Comparison of ENCODE assay signal across 31 cellular contexts in genomic region chr6:36743032-36743431, GRCh38. TPM values are rescaled to one million over a fixed set of nuclear protein-coding genes. Genes with fewer than 3 reads are reported as not detected.
DNase-seq lines count a peak whose midpoint lies in the region; ATAC-seq and TF ChIP-seq lines count a peak whose summit lies in the region.
"Had no signal": no experiment of that assay in that cellular context is flagged by ENCODE, and none has a peak within 500 bp of the region (broad histone marks: within the 10 kb centered on the region; RNA-seq: fewer than 3 reads in every experiment).

No MANE protein-coding gene starts in this region.

- POLR2A ChIA-PET in PC-3 (lab: Charles Lee; ENCODE audit: unreplicated experiment): no interaction called here

- H3K27ac ChIP-seq in PC-3 (ENCODE audit: low read length) (no peak overlapping the region), esophagus squamous epithelium (peak overlapping the region in 3 of 4 donors; percentile 46 to 80 (median 76)), osteoblast (ENCODE audit: low read depth, low read length) (no peak overlapping the region)
- H3K27ac ChIP-seq: 22Rv1, foreskin keratinocyte, GM23248, upper lobe of right lung had no signal

- intact Hi-C loops in PC-3 (cut with micrococcal nuclease) (no loop called here), esophagus squamous epithelium (cut with DNase I) (no loop called here)

- H3K79me2 ChIP-seq in PC-3 (ENCODE audit: low read length): no peaks in the 10 kb centered on the region
- H3K79me2 ChIP-seq in osteoblast (ENCODE audit: insufficient read depth, low read length): no peaks in the 10 kb centered on the region

- H3K27me3 ChIP-seq in PC-3 (ENCODE audit: low read length) (no peaks in the 10 kb centered on the region), esophagus squamous epithelium (no peaks in the 10 kb centered on the region), osteoblast (ENCODE audit: insufficient read depth, low read length) (no peaks in the 10 kb centered on the region)
- H3K27me3 ChIP-seq: foreskin keratinocyte, upper lobe of right lung had no signal

- peak overlapping the region; percentile 28 for H3K27ac Mint-ChIP-seq in T-helper 1 cell treated with Interleukin-12 subunit alpha and Interleukin-12 subunit beta and Interleukin-4 antibody, amounts not matched to agents 30 μg/mL and 1 μg/mL, for 36 hours
- H3K27ac Mint-ChIP-seq: activated CD8-positive, alpha-beta memory T cell treated with anti-CD3 and anti-CD28 coated beads, Interleukin-2, amount 10 ng/mL, durations not matched to agents 7 days and 5 days; endodermal cell had no signal

- H3K36me3 ChIP-seq in PC-3 (ENCODE audit: low read depth, low read length) (no peaks in the 10 kb centered on the region), esophagus squamous epithelium (no peaks in the 10 kb centered on the region), osteoblast (ENCODE audit: insufficient read depth, low read length) (no peaks in the 10 kb centered on the region)
- H3K36me3 ChIP-seq: upper lobe of right lung had no signal

- DNase-seq in T-helper 1 cell (no peak), PC-3 (no peak), esophagus squamous epithelium (lab: John Stamatoyannopoulos, UW) (no peak), osteoblast (ENCODE audit: insufficient read length, low spot score, missing footprints) (peak; percentile 84), mucosa of gallbladder (ENCODE audit: low spot score) (no peak), MV-4-11 (lab: John Stamatoyannopoulos, UW) (no peak)
- DNase-seq: activated CD4-positive, alpha-beta T cell treated with anti-CD3 and anti-CD28 coated beads, Interleukin-2, amount 10 ng/mL, durations not matched to agents 24 days and 14 days; activated CD8-positive, alpha-beta memory T cell treated with anti-CD3 and anti-CD28 coated beads, Interleukin-2, amount 10 ng/mL, durations not matched to agents 7 days and 5 days; activated gamma-delta T cell treated with Interleukin-2 at 50 U/mL for 16 hours; activated T-cell treated with anti-CD3 and anti-CD28 coated beads, Interleukin-2, amount 50 U/mL, for 4 hours; CD4-positive, CD25-positive, alpha-beta regulatory T cell; DND-41; endodermal cell; foreskin keratinocyte; GF-D8; GM23248; head of caudate nucleus; islet precursor cell; left ventricle myocardium superior; NCI-H1105 treated with DMSO at 0.1 percent for 48 hours; NCI-H1930; NCI-H526 treated with DMSO at 0.1 percent for 48 hours; SHP77 treated with DMSO at 0.1 percent for 48 hours; stimulated activated naive B cell treated with anti-CD40 and anti-IgM and Interleukin-4, amounts not matched to agents 10 μg/mL and 1 μg/mL and 100 μg/mL, for 72 hours; upper lobe of right lung had no signal

- peaks cover 31% of the 10 kb centered on the region for H3K4me1 Mint-ChIP-seq in T-helper 1 cell treated with Interleukin-12 subunit alpha and Interleukin-12 subunit beta and Interleukin-4 antibody, amounts not matched to agents 30 μg/mL and 1 μg/mL, for 36 hours (ENCODE audit: low read depth)
- H3K4me1 Mint-ChIP-seq: CD4-positive, CD25-positive, alpha-beta regulatory T cell; endodermal cell; nephron had no signal

- TF ChIP-seq CTCF in PC-3 (conservative IDR thresholded peaks at IDR 0.05; ENCODE audit: low read depth, low read length) (no peak), esophagus squamous epithelium (IDR thresholded peaks at IDR 0.05) (no peak), osteoblast (IDR thresholded peaks at IDR 0.05; ENCODE audit: extremely low read depth, low read depth, low read length) (no peak)

- H3K9ac ChIP-seq in PC-3 (ENCODE audit: low read length): peak overlapping the region; percentile 23; the same call in 1 of the 2 replicates
- H3K9ac ChIP-seq: GM23248 had no signal

- no peaks in the 10 kb centered on the region for H3K27me3 Mint-ChIP-seq in T-helper 1 cell treated with Interleukin-12 subunit alpha and Interleukin-12 subunit beta and Interleukin-4 antibody, amounts not matched to agents 30 μg/mL and 1 μg/mL, for 36 hours (ENCODE audit: low read depth)
- H3K27me3 Mint-ChIP-seq: activated CD4-positive, alpha-beta T cell treated with anti-CD3 and anti-CD28 coated beads, Interleukin-2, amount 10 ng/mL, durations not matched to agents 24 days and 14 days; activated CD8-positive, alpha-beta memory T cell treated with anti-CD3 and anti-CD28 coated beads, Interleukin-2, amount 10 ng/mL, durations not matched to agents 7 days and 5 days; CD4-positive, CD25-positive, alpha-beta regulatory T cell; stimulated activated naive B cell treated with anti-CD40 and anti-IgM and Interleukin-4, amounts not matched to agents 10 μg/mL and 1 μg/mL and 100 μg/mL, for 72 hours had no signal

- H3K9me2 ChIP-seq in PC-3 (replicated peaks; ENCODE audit: low read length): no peaks in the 10 kb centered on the region

- H2AFZ ChIP-seq in PC-3 (ENCODE audit: low read length) (no peak overlapping the region), osteoblast (ENCODE audit: low read length) (no peak overlapping the region)
- H2AFZ ChIP-seq: GM23248 had no signal

- peaks cover 25% of the 10 kb centered on the region for H3K4me1 ChIP-seq in PC-3 (ENCODE audit: insufficient read depth, low read length)
- H3K4me1 ChIP-seq in esophagus squamous epithelium: peaks cover 14 to 49% (median 19%) of the 10 kb centered on the region in 3 donors
- peaks cover 3% of the 10 kb centered on the region for H3K4me1 ChIP-seq in osteoblast (ENCODE audit: insufficient read depth, low read length)
- H3K4me1 ChIP-seq: foreskin keratinocyte, upper lobe of right lung had no signal

- H4K20me1 ChIP-seq in PC-3 (ENCODE audit: low read length) (no peaks in the 10 kb centered on the region), osteoblast (ENCODE audit: insufficient read depth, low read length) (no peaks in the 10 kb centered on the region)

- H3K36me3 Mint-ChIP-seq in T-helper 1 cell treated with Interleukin-12 subunit alpha and Interleukin-12 subunit beta and Interleukin-4 antibody, amounts not matched to agents 30 μg/mL and 1 μg/mL, for 36 hours (ENCODE audit: low read depth): no peaks in the 10 kb centered on the region
- H3K36me3 Mint-ChIP-seq: activated CD8-positive, alpha-beta memory T cell treated with anti-CD3 and anti-CD28 coated beads, Interleukin-2, amount 10 ng/mL, durations not matched to agents 7 days and 5 days; CD4-positive, CD25-positive, alpha-beta regulatory T cell had no signal

- no peak for TF ChIP-seq POLR2A in esophagus squamous epithelium (IDR thresholded peaks at IDR 0.05)

- H3K4me2 ChIP-seq in PC-3 (ENCODE audit: low read length): no peak overlapping the region
- H3K4me2 ChIP-seq in osteoblast (ENCODE audit: insufficient read depth, low read length): no peak overlapping the region

- no peak overlapping the region for H3K4me3 Mint-ChIP-seq in T-helper 1 cell treated with Interleukin-12 subunit alpha and Interleukin-12 subunit beta and Interleukin-4 antibody, amounts not matched to agents 30 μg/mL and 1 μg/mL, for 36 hours
- H3K4me3 Mint-ChIP-seq: activated CD8-positive, alpha-beta memory T cell treated with anti-CD3 and anti-CD28 coated beads, Interleukin-2, amount 10 ng/mL, durations not matched to agents 7 days and 5 days; activated T-cell treated with anti-CD3 and anti-CD28 coated beads, Interleukin-2, amount 50 U/mL, for 4 hours; CD4-positive, CD25-positive, alpha-beta regulatory T cell; endodermal cell; nephron had no signal

- ATAC-seq in PC-3 (no peak), esophagus mucosa (no peak)
- ATAC-seq: activated CD8-positive, alpha-beta memory T cell treated with anti-CD3 and anti-CD28 coated beads, Interleukin-2, amount 10 ng/mL, durations not matched to agents 7 days and 5 days; activated T-cell treated with anti-CD3 and anti-CD28 coated beads, Interleukin-2, amount 50 U/mL, for 4 hours; foreskin keratinocyte; left ventricle myocardium superior; stimulated activated naive B cell treated with anti-CD40 and anti-IgM and Interleukin-4, amounts not matched to agents 10 μg/mL and 1 μg/mL and 100 μg/mL, for 72 hours; upper lobe of right lung had no signal

- no peaks in the 10 kb centered on the region for H3K9me3 Mint-ChIP-seq in T-helper 1 cell treated with Interleukin-12 subunit alpha and Interleukin-12 subunit beta and Interleukin-4 antibody, amounts not matched to agents 30 μg/mL and 1 μg/mL, for 36 hours
- H3K9me3 Mint-ChIP-seq: activated CD4-positive, alpha-beta T cell treated with anti-CD3 and anti-CD28 coated beads, Interleukin-2, amount 10 ng/mL, durations not matched to agents 24 days and 14 days; activated T-cell treated with anti-CD3 and anti-CD28 coated beads, Interleukin-2, amount 50 U/mL, for 4 hours; endodermal cell; nephron; stimulated activated naive B cell treated with anti-CD40 and anti-IgM and Interleukin-4, amounts not matched to agents 10 μg/mL and 1 μg/mL and 100 μg/mL, for 72 hours had no signal

- no peaks in the 10 kb centered on the region for H3F3A ChIP-seq in PC-3 (ENCODE audit: low read length, unreplicated experiment)

- no peak overlapping the region for H3K4me3 ChIP-seq in PC-3 (ENCODE audit: low read length)
- no peak overlapping the region for H3K4me3 ChIP-seq in esophagus squamous epithelium
- no peak overlapping the region for H3K4me3 ChIP-seq in osteoblast (ENCODE audit: insufficient read depth, low read length)
- H3K4me3 ChIP-seq: GM23248, upper lobe of right lung had no signal

- no peaks in the 10 kb centered on the region for H3K9me3 ChIP-seq in PC-3 (ENCODE audit: low read length)
- H3K9me3 ChIP-seq in esophagus squamous epithelium: no peaks in the 10 kb centered on the region
- no peaks in the 10 kb centered on the region for H3K9me3 ChIP-seq in osteoblast (ENCODE audit: low read depth, low read length)
- H3K9me3 ChIP-seq: upper lobe of right lung had no signal

- 81 to 100% methylated on average over 2 to 5 of the region's 5 CpGs for WGBS in esophagus squamous epithelium, 2 donors

- CTCF ChIA-PET in PC-3 (lab: Charles Lee): no interaction called here

- no TSS peak for BruUV-seq in PC-3 (replicated peaks; lab: Mats Ljungman, UMichigan)

RNA-seq across cellular contexts. Expression of gene RAB44, which starts 45.4 kb away (rescaled TPM):
- total RNA-seq in PC-3 (2014; rRNA removed) (not detected in 2 replicates), esophagus squamous epithelium (under 1 TPM in 3 of 4 donors, not detected in 1; 0.11 to 0.76 (median 0.18) TPM), osteoblast (under 0.01 and 0.36 TPM in 2 replicates), mucosa of gallbladder (0.75 TPM), esophagus mucosa (0.36 TPM)
- total RNA-seq: activated CD4-positive, alpha-beta T cell treated with anti-CD3 and anti-CD28 coated beads, Interleukin-2, amount 10 ng/mL, durations not matched to agents 24 days and 14 days; activated CD8-positive, alpha-beta memory T cell treated with anti-CD3 and anti-CD28 coated beads, Interleukin-2, amount 10 ng/mL, durations not matched to agents 7 days and 5 days; endodermal cell; foreskin keratinocyte; GM23248; osteocyte; renal cortical epithelial cell had no signal

Comparison
In these comparisons a context has a peak if more than half of its experiments do, and no peak if none do; other contexts are left out.
1. H3K27ac ChIP-seq: peak in esophagus squamous epithelium (3 of 4); none in PC-3 (single experiment) and osteoblast (single experiment).